Comparison of ENCODE assay signal across 1 cellular context in the genomic region with DNA sequence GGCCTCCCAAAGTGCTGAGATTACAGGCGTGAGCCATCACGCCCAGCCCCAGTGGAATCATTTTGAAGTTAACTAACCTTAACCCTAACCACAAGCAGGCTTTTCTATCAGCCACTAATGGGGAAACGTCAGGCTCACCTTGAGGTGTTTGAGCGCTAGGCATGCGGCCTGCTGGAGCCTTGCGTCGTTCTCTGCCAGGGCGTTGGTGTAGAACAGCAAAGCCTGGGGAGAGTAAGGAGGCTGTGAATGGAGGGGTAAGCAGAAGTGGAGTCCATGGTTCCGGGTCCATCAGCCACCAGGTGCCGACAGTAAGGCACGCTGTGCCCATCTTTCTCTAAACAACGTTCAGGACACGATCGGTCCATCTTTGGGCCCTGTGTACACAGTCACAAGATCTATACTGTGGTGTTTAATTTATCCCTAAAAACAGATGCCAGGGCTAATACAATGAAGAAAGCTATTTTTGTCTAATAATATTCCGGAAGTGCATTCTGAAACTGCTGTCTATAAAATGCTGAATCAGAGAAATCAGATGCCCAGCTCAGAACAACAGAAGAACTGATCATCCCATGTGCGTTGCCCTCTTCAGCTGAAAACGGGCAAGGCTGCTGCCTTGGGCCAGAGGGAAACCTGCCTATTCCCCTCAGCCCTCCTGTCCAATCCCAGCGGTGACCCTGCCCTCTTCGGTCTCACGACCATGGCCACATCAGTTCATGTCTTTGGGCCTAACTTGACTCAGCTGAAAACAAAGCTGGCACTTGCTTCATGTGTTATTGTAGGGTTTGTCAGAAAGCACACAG.
TF ChIP-seq lines count a peak whose summit lies in the region.

No MANE protein-coding gene starts in this region.

TF ChIP-seq in K562, 482 proteins besides CTCF, POLR2A, EP300 and RAD21 (continues in another document):
- no peak for TF ChIP-seq PHB (CRISPR knock-in tag; IDR thresholded peaks at IDR 0.05)
- TF ChIP-seq ZNF274 (IDR thresholded peaks at IDR 0.05; ENCODE audit: borderline replicate concordance, low read depth, low read length): no peak
- peak; percentile 62; the same call in 1 of the 2 replicates for TF ChIP-seq C11orf30 (IDR thresholded peaks at IDR 0.05; ENCODE audit: low read depth)
- TF ChIP-seq LEF1 (IDR thresholded peaks at IDR 0.05): no peak
- TF ChIP-seq TOE1 (IDR thresholded peaks at IDR 0.05; ENCODE audit: borderline replicate concordance): no peak
- no peak for TF ChIP-seq TOE1 (CRISPR knock-in tag; IDR thresholded peaks at IDR 0.05; ENCODE audit: borderline replicate concordance, low read depth)
- TF ChIP-seq SMARCC2 (IDR thresholded peaks at IDR 0.05; ENCODE audit: low read depth): no peak
- TF ChIP-seq SMAD1 (IDR thresholded peaks at IDR 0.05; ENCODE audit: low read depth, low read length, partially characterized antibody): no peak
- no peak for TF ChIP-seq PRPF4 (IDR thresholded peaks at IDR 0.05; ENCODE audit: insufficient read depth, low read depth, low read length, poor library complexity, severe bottlenecking)
- TF ChIP-seq, protein P1, sequence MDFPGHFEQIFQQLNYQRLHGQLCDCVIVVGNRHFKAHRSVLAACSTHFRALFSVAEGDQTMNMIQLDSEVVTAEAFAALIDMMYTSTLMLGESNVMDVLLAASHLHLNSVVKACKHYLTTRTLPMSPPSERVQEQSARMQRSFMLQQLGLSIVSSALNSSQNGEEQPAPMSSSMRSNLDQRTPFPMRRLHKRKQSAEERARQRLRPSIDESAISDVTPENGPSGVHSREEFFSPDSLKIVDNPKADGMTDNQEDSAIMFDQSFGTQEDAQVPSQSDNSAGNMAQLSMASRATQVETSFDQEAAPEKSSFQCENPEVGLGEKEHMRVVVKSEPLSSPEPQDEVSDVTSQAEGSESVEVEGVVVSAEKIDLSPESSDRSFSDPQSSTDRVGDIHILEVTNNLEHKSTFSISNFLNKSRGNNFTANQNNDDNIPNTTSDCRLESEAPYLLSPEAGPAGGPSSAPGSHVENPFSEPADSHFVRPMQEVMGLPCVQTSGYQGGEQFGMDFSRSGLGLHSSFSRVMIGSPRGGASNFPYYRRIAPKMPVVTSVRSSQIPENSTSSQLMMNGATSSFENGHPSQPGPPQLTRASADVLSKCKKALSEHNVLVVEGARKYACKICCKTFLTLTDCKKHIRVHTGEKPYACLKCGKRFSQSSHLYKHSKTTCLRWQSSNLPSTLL (IDR thresholded peaks at IDR 0.05): no peak
- no peak for TF ChIP-seq RBM14 (IDR thresholded peaks at IDR 0.05; ENCODE audit: borderline replicate concordance, insufficient read depth, low read depth, low read length)
- no peak for TF ChIP-seq MCM2 (IDR thresholded peaks at IDR 0.05; ENCODE audit: low read depth)
- no peak for TF ChIP-seq ARID3A (IDR thresholded peaks at IDR 0.05; ENCODE audit: borderline replicate concordance, low read depth, low read length)
- no peak for TF ChIP-seq BHLHE40 (IDR thresholded peaks at IDR 0.05; ENCODE audit: low read length)
- TF ChIP-seq ZNF212 (CRISPR knock-in tag; IDR thresholded peaks at IDR 0.05): no peak
- TF ChIP-seq USF1 (CRISPR knock-in tag; IDR thresholded peaks at IDR 0.05): no peak
- peak; percentile 83 for TF ChIP-seq ZNF316 (IDR thresholded peaks at IDR 0.05)
- TF ChIP-seq, protein P2, sequence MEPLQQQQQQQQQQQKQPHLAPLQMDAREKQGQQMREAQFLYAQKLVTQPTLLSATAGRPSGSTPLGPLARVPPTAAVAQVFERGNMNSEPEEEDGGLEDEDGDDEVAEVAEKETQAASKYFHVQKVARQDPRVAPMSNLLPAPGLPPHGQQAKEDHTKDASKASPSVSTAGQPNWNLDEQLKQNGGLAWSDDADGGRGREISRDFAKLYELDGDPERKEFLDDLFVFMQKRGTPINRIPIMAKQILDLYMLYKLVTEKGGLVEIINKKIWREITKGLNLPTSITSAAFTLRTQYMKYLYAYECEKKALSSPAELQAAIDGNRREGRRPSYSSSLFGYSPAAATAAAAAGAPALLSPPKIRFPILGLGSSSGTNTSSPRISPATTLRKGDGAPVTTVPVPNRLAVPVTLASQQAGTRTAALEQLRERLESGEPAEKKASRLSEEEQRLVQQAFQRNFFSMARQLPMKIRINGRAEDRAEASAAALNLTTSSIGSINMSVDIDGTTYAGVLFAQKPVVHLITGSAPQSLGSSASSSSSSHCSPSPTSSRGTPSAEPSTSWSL (CRISPR knock-in tag; IDR thresholded peaks at IDR 0.05; ENCODE audit: borderline replicate concordance): no peak
- TF ChIP-seq CLOCK (CRISPR knock-in tag; IDR thresholded peaks at IDR 0.05; ENCODE audit: borderline replicate concordance): no peak
- peak; percentile 31; the same call in 1 of the 2 replicates for TF ChIP-seq MAFG (tag; conservative IDR thresholded peaks at IDR 0.05)
- TF ChIP-seq NR1H2 (CRISPR knock-in tag; IDR thresholded peaks at IDR 0.05): no peak
- peak; percentile 30; the same call in 1 of the 2 replicates for TF ChIP-seq MAFF (IDR thresholded peaks at IDR 0.05; ENCODE audit: low read length)
- TF ChIP-seq RBM17 (IDR thresholded peaks at IDR 0.05; ENCODE audit: borderline replicate concordance, low read depth, low read length): no peak
- no peak for TF ChIP-seq FOXP1 (CRISPR knock-in tag; IDR thresholded peaks at IDR 0.05)
- no peak for TF ChIP-seq ZNF512 (tag; IDR thresholded peaks at IDR 0.05)
- TF ChIP-seq, protein P3, sequence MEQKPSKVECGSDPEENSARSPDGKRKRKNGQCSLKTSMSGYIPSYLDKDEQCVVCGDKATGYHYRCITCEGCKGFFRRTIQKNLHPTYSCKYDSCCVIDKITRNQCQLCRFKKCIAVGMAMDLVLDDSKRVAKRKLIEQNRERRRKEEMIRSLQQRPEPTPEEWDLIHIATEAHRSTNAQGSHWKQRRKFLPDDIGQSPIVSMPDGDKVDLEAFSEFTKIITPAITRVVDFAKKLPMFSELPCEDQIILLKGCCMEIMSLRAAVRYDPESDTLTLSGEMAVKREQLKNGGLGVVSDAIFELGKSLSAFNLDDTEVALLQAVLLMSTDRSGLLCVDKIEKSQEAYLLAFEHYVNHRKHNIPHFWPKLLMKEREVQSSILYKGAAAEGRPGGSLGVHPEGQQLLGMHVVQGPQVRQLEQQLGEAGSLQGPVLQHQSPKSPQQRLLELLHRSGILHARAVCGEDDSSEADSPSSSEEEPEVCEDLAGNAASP (IDR thresholded peaks at IDR 0.05): no peak
- no peak for TF ChIP-seq NELFE (IDR thresholded peaks at IDR 0.05; ENCODE audit: insufficient read depth, insufficient read length)
- no peak for TF ChIP-seq BCL6 (CRISPR knock-in tag; IDR thresholded peaks at IDR 0.05)
- TF ChIP-seq ZZZ3 (IDR thresholded peaks at IDR 0.05): no peak
- TF ChIP-seq HCFC1 (IDR thresholded peaks at IDR 0.05; ENCODE audit: low read depth, low read length): no peak
- no peak for TF ChIP-seq SLC30A9 (CRISPR knock-in tag; IDR thresholded peaks at IDR 0.05)
- TF ChIP-seq RBM34 (IDR thresholded peaks at IDR 0.05; ENCODE audit: borderline replicate concordance, insufficient read depth, low read length): no peak
- TF ChIP-seq, protein P4, sequence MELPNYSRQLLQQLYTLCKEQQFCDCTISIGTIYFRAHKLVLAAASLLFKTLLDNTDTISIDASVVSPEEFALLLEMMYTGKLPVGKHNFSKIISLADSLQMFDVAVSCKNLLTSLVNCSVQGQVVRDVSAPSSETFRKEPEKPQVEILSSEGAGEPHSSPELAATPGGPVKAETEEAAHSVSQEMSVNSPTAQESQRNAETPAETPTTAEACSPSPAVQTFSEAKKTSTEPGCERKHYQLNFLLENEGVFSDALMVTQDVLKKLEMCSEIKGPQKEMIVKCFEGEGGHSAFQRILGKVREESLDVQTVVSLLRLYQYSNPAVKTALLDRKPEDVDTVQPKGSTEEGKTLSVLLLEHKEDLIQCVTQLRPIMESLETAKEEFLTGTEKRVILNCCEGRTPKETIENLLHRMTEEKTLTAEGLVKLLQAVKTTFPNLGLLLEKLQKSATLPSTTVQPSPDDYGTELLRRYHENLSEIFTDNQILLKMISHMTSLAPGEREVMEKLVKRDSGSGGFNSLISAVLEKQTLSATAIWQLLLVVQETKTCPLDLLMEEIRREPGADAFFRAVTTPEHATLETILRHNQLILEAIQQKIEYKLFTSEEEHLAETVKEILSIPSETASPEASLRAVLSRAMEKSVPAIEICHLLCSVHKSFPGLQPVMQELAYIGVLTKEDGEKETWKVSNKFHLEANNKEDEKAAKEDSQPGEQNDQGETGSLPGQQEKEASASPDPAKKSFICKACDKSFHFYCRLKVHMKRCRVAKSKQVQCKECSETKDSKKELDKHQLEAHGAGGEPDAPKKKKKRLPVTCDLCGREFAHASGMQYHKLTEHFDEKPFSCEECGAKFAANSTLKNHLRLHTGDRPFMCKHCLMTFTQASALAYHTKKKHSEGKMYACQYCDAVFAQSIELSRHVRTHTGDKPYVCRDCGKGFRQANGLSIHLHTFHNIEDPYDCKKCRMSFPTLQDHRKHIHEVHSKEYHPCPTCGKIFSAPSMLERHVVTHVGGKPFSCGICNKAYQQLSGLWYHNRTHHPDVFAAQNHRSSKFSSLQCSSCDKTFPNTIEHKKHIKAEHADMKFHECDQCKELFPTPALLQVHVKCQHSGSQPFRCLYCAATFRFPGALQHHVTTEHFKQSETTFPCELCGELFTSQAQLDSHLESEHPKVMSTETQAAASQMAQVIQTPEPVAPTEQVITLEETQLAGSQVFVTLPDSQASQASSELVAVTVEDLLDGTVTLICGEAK (IDR thresholded peaks at IDR 0.05): no peak
- TF ChIP-seq, protein P4 (CRISPR knock-in tag; IDR thresholded peaks at IDR 0.05): no peak
- TF ChIP-seq BRCA1 (IDR thresholded peaks at IDR 0.05): no peak
- no peak for TF ChIP-seq BRCA1 (CRISPR knock-in tag; IDR thresholded peaks at IDR 0.05)
- TF ChIP-seq SUPT5H (IDR thresholded peaks at IDR 0.05): 0 out of 2 replicates have a peak, but pooled peaks have one; percentile 33
